21 cellular contexts compared by ENCODE assay signal in genomic region chr4:7657545-7658296, GRCh38.
DNase-seq lines count a peak whose midpoint lies in the region; ATAC-seq, FAIRE-seq and TF ChIP-seq lines count a peak whose summit lies in the region.
"Had no signal": no experiment of that assay in that cellular context is flagged by ENCODE, and none has a peak within 500 bp of the region (broad histone marks: within the 10 kb centered on the region; RNA-seq: fewer than 3 reads in every experiment).

No MANE protein-coding gene starts in this region.

- H3K79me2 ChIP-seq in GM12878 (ENCODE audit: control insufficient read depth, insufficient read depth, low read length), result no peaks in the 10 kb centered on the region

- TF ChIP-seq RAD21 in GM12878 (IDR thresholded peaks at IDR 0.05; ENCODE audit: insufficient read depth, low read depth, low read length), result no peak

- H3K4me1 Mint-ChIP-seq in activated T-cell treated with anti-CD3 and anti-CD28 coated beads, Interleukin-2, amount 50 U/mL, for 4 hours (ENCODE audit: low read depth), result peaks cover 2% of the 10 kb centered on the region

- H3K9me3 ChIP-seq in GM12878 (replicated peaks; ENCODE audit: control insufficient read depth, insufficient read depth, low read length) (no peaks in the 10 kb centered on the region), spleen (no peaks in the 10 kb centered on the region)
- H3K9me3 ChIP-seq: SJCRH30 had no signal

- no peaks in the 10 kb centered on the region for H3K4me1 ChIP-seq in GM12878 (ENCODE audit: control insufficient read depth, insufficient read depth, low read length)
- peaks cover 0 to 22% (median 0%) of the 10 kb centered on the region in 6 donors for H3K4me1 ChIP-seq in spleen
- H3K4me1 ChIP-seq: SJCRH30 had no signal

- in situ Hi-C loops in GM12878 (cut with MboI), result no loop called here

- H3K4me2 ChIP-seq in GM12878 (ENCODE audit: control insufficient read depth, insufficient read depth), result no peak overlapping the region

- peaks cover 20% of the 10 kb centered on the region for H3K27me3 Mint-ChIP-seq in activated T-cell treated with anti-CD3 and anti-CD28 coated beads, Interleukin-2, amount 50 U/mL, for 4 hours (ENCODE audit: low read depth)

- H3K36me3 Mint-ChIP-seq in activated T-cell treated with anti-CD3 and anti-CD28 coated beads, Interleukin-2, amount 50 U/mL, for 4 hours (ENCODE audit: insufficient read depth), result no peaks in the 10 kb centered on the region
- H3K36me3 Mint-ChIP-seq: CD8-positive, alpha-beta memory T cell had no signal

- ATAC-seq in activated T-cell treated with anti-CD3 and anti-CD28 coated beads, Interleukin-2, amount 50 U/mL, for 4 hours, result peak; percentile 51 to 53
- no peak for ATAC-seq in GM12878
- ATAC-seq: Panc1 had no signal

- no peak for TF ChIP-seq EP300 in GM12878 (IDR thresholded peaks at IDR 0.05; ENCODE audit: borderline replicate concordance in 1 of 2, control insufficient read depth in 1 of 2, low read depth in 2 of 2, low read length in 2 of 2)

- H3K9me3 Mint-ChIP-seq in activated T-cell treated with anti-CD3 and anti-CD28 coated beads, Interleukin-2, amount 50 U/mL, for 4 hours, result no peaks in the 10 kb centered on the region
- H3K9me3 Mint-ChIP-seq: CD8-positive, alpha-beta memory T cell had no signal

- no peaks in the 10 kb centered on the region for H4K20me1 ChIP-seq in GM12878 (ENCODE audit: control insufficient read depth, insufficient read depth)

- SMC1A ChIA-PET in GM12878 (lab: Charles Lee; ENCODE audit: uncharacterized antibody, unreplicated experiment), result no interaction called here

- H3K27ac ChIP-seq in GM12878 (ENCODE audit: control insufficient read depth, insufficient read depth) (no peak overlapping the region), spleen (no peak overlapping the region)
- H3K27ac ChIP-seq: C4-2B, SJCRH30 had no signal

- H2AFZ ChIP-seq in GM12878 (ENCODE audit: control insufficient read depth, low read depth, low read length), result no peak overlapping the region

- H3K9ac ChIP-seq in GM12878 (ENCODE audit: control insufficient read depth, insufficient read depth, low read length), result no peak overlapping the region

- POLR2A ChIA-PET in HEK293T (lab: Yijun Ruan, JAX), result no interaction called here
- POLR2A ChIA-PET in GM12878 (lab: Charles Lee), result no interaction called here

- H3K27me3 ChIP-seq in GM12878 (replicated peaks in 1 of 2; ENCODE audit: control insufficient read depth in 2 of 2, insufficient read depth in 2 of 2, low read length in 1 of 2), result no peaks in the 10 kb centered on the region; a peak in 2 of 4 replicates
- peaks cover 0 to 40% (median 7%) of the 10 kb centered on the region in 7 donors for H3K27me3 ChIP-seq in spleen (replicated peaks in 1 of 7)

- 27% methylated on average over 6 of the region's 6 CpGs for WGBS in GM12878 (ENCODE audit: insufficient coverage, insufficient replicate concordance, low lambda C conversion rate, missing lambda C conversion rate)
- 91 to 98% (median 94%) methylated on average over 6 of the region's 6 CpGs for WGBS in spleen, 5 donors

- CTCF ChIA-PET in HEK293T (lab: Yijun Ruan, JAX), result no interaction called here
- CTCF ChIA-PET in GM12878 (lab: Yijun Ruan, JAX), result no interaction called here

- intact Hi-C loops in GM12878 (cut with micrococcal nuclease; ENCODE audit: unreplicated experiment), result no loop called here
- intact Hi-C loops in spleen (cut with DNase I; ENCODE audit: low total_unique reads), result no loop called here

- H3K4me3 Mint-ChIP-seq in activated T-cell treated with anti-CD3 and anti-CD28 coated beads, Interleukin-2, amount 50 U/mL, for 4 hours, result no peak overlapping the region
- H3K4me3 Mint-ChIP-seq: CD8-positive, alpha-beta memory T cell had no signal

- TF ChIP-seq POLR2A in GM12878 (IDR thresholded peaks at IDR 0.05; ENCODE audit: low read depth, low read length), result no peak
- no peak for TF ChIP-seq POLR2A in spleen (IDR thresholded peaks at IDR 0.05)

- H3K4me3 ChIP-seq in GM12878, result no peak overlapping the region
- no peak overlapping the region for H3K4me3 ChIP-seq in spleen
- H3K4me3 ChIP-seq: SJCRH30 had no signal

- no peak for TF ChIP-seq CTCF in GM12878 (IDR thresholded peaks at IDR 0.05 in 2 of 3, conservative IDR thresholded peaks at IDR 0.05 in 1 of 3; ENCODE audit: control insufficient read depth in 2 of 3, extremely low read depth in 1 of 3, insufficient read depth in 1 of 3, low read depth in 3 of 3, low read length in 3 of 3)
- TF ChIP-seq CTCF in spleen (IDR thresholded peaks at IDR 0.05 in 8 of 11, conservative IDR thresholded peaks at IDR 0.05 in 3 of 11), result no peak

- RAD21 ChIA-PET in GM12878 (lab: Charles Lee; ENCODE audit: unreplicated experiment), result no interaction called here

- H3K36me3 ChIP-seq in GM12878 (ENCODE audit: control insufficient read depth in 2 of 2, insufficient read depth in 2 of 2, low read length in 1 of 2) (no peaks in the 10 kb centered on the region), spleen (no peaks in the 10 kb centered on the region)
- H3K36me3 ChIP-seq: SJCRH30 had no signal

- FAIRE-seq in GM12878 (lab: Jason Lieb, UNC), result no peak
- FAIRE-seq: A204.1, GM18507, GM19239 had no signal

- DNase-seq in activated T-cell treated with anti-CD3 and anti-CD28 coated beads, Interleukin-2, amount 50 U/mL, for 4 hours, result no peak
- no peak for DNase-seq in activated T-cell treated with anti-CD3 and anti-CD28 coated beads for 4 hours
- DNase-seq in HEK293T (ENCODE audit: extremely low spot score), result no peak
- no peak for DNase-seq in GM12878 (ENCODE audit: low read depth, low spot score)
- peak; percentile 6 for DNase-seq in spleen
- DNase-seq in LoVo (ENCODE audit: low spot score), result no peak
- DNase-seq in NCI-H510A (lab: John Stamatoyannopoulos, UW), result no peak
- DNase-seq: Calu3; CD8-positive, alpha-beta memory T cell; DMS153; KBM-7; NCI-H1436 treated with DMSO at 0.1 percent for 48 hours; NCI-H1930; NCI-H226; NCI-H774 had no signal

- no TSS peak for BruUV-seq in GM12878 (replicated peaks; lab: Mats Ljungman, UMichigan)

TF ChIP-seq in HEK293T, 16 proteins besides CTCF, POLR2A, EP300 and RAD21:
- TF ChIP-seq ARNT (IDR thresholded peaks at IDR 0.05) (no peak), PKNOX1 (IDR thresholded peaks at IDR 0.05) (0 out of 2 replicates have a peak, but pooled peaks have one; percentile 20)
TF ChIP-seq in HEK293T: peak in this region for 1.

TF ChIP-seq in GM12878, 131 proteins besides CTCF, POLR2A, EP300 and RAD21:
- TF ChIP-seq MTA2 (IDR thresholded peaks at IDR 0.05; ENCODE audit: low read depth) (no peak), TCF3 (IDR thresholded peaks at IDR 0.05; ENCODE audit: borderline replicate concordance, insufficient read depth, low read depth, low read length) (0 out of 2 replicates have a peak, but pooled peaks have one; percentile 13), ZNF24 (IDR thresholded peaks at IDR 0.05) (0 out of 2 replicates have a peak, but pooled peaks have one; percentile 20)
- TF ChIP-seq, protein P1, sequence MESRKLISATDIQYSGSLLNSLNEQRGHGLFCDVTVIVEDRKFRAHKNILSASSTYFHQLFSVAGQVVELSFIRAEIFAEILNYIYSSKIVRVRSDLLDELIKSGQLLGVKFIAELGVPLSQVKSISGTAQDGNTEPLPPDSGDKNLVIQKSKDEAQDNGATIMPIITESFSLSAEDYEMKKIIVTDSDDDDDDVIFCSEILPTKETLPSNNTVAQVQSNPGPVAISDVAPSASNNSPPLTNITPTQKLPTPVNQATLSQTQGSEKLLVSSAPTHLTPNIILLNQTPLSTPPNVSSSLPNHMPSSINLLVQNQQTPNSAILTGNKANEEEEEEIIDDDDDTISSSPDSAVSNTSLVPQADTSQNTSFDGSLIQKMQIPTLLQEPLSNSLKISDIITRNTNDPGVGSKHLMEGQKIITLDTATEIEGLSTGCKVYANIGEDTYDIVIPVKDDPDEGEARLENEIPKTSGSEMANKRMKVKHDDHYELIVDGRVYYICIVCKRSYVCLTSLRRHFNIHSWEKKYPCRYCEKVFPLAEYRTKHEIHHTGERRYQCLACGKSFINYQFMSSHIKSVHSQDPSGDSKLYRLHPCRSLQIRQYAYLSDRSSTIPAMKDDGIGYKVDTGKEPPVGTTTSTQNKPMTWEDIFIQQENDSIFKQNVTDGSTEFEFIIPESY (IDR thresholded peaks at IDR 0.05), result no peak
- TF ChIP-seq, protein P2, sequence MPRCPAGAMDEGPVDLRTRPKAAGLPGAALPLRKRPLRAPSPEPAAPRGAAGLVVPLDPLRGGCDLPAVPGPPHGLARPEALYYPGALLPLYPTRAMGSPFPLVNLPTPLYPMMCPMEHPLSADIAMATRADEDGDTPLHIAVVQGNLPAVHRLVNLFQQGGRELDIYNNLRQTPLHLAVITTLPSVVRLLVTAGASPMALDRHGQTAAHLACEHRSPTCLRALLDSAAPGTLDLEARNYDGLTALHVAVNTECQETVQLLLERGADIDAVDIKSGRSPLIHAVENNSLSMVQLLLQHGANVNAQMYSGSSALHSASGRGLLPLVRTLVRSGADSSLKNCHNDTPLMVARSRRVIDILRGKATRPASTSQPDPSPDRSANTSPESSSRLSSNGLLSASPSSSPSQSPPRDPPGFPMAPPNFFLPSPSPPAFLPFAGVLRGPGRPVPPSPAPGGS (IDR thresholded peaks at IDR 0.05; ENCODE audit: borderline replicate concordance, insufficient read depth, low read depth, low read length, poor library complexity, severe bottlenecking), result peak; percentile 89
